ENCODE assay signal across 18 cellular contexts in the genomic region with DNA sequence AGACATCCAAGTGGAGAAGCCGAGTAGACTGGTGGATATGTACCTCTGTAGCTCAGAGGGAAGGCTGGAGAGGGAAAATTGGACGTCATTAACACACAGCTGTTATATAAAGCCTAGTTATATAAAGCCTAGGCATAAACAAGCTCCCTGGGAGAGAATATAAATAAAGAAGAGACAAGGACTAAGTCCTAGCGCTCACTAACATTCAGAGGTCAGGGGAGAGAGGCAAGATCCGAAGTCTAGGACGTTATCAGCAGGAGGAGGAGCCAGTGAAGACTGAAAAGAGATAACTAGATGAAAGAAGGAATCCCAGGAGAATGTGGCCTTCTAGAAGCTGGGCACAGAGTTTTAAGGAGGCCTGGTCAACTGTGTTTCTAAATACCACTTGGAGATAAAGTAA. TPM values are rescaled to one million over a fixed set of nuclear protein-coding genes. Genes with fewer than 3 reads are reported as not detected.
DNase-seq lines count a peak whose midpoint lies in the region; ATAC-seq and TF ChIP-seq lines count a peak whose summit lies in the region.
"Had no signal": no experiment of that assay in that cellular context is flagged by ENCODE, and none has a peak within 500 bp of the region (broad histone marks: within the 10 kb centered on the region; RNA-seq: fewer than 3 reads in every experiment).

No MANE protein-coding gene starts in this region.

- no peak overlapping the region for H4K91ac ChIP-seq in H9 (ENCODE audit: insufficient read length, low read depth, low read length)

- H3K27ac ChIP-seq in H9 (ENCODE audit: insufficient read length, low read depth, low read length), result no peak overlapping the region
- peak overlapping the region in 3 of 4 donors; percentile 11 to 83 (median 72) for H3K27ac ChIP-seq in Peyer's patch
- H3K27ac ChIP-seq in left ventricle myocardium inferior (replicated peaks), result peak overlapping the region; percentile 10
- no peak overlapping the region for H3K27ac ChIP-seq in upper lobe of right lung

- no peak overlapping the region for H3K18ac ChIP-seq in H9 (ENCODE audit: insufficient read length, low read depth, low read length)

- H3T11ph ChIP-seq in H9 (ENCODE audit: low read length), result no peak overlapping the region

- no peaks in the 10 kb centered on the region for H3K79me2 ChIP-seq in H9 (ENCODE audit: insufficient read depth, low read length)

- H3K4me3 Mint-ChIP-seq in H9 (no peak overlapping the region), nephron (peak overlapping the region in 1 of 3 experiments; percentile 5)
- H3K4me3 Mint-ChIP-seq: B cell; CD4-positive, alpha-beta memory T cell had no signal

- H4K8ac ChIP-seq in H9 (replicated peaks; ENCODE audit: insufficient read length, low read depth, low read length), result no peak overlapping the region

- no peak overlapping the region for H2AK5ac ChIP-seq in H9 (ENCODE audit: insufficient read length, low read length)

- no peaks in the 10 kb centered on the region for H4K20me1 ChIP-seq in H9 (ENCODE audit: control insufficient read depth, insufficient read depth, insufficient read length)

- H3K27ac Mint-ChIP-seq in H9 (peak overlapping the region in 2 of 3 experiments; percentile 4 to 12; a peak in 3 of 7 replicates), nephron (peak overlapping the region; percentile 29 to 67 (median 61))
- H3K27ac Mint-ChIP-seq: B cell had no signal

- no peak overlapping the region for H2BK120ac ChIP-seq in H9 (ENCODE audit: low read depth, low read length, poor library complexity, severe bottlenecking)

- no peaks in the 10 kb centered on the region for H3K79me1 ChIP-seq in H9 (ENCODE audit: insufficient read depth, low read depth, low read length, poor library complexity, severe bottlenecking)

- ATAC-seq in upper lobe of right lung (no peak), GM18873 (IDR thresholded peaks at IDR 0.05; ENCODE audit: low FRiP score, unreplicated experiment) (no peak)
- ATAC-seq: Panc1 had no signal

- no peaks in the 10 kb centered on the region for H3K27me3 ChIP-seq in H9 (ENCODE audit: insufficient read depth, low read length)
- no peaks in the 10 kb centered on the region for H3K27me3 ChIP-seq in Peyer's patch
- H3K27me3 ChIP-seq in left ventricle myocardium inferior (ENCODE audit: low read depth), result no peaks in the 10 kb centered on the region
- no peaks in the 10 kb centered on the region for H3K27me3 ChIP-seq in upper lobe of right lung

- no peak overlapping the region for H3K23ac ChIP-seq in H9 (ENCODE audit: insufficient read length, low read depth, low read length)

- DNase-seq in H9, result no peak
- DNase-seq in Peyer's patch, result peak in 1 of 3 donors; percentile 57
- DNase-seq in left ventricle myocardium inferior, result no peak
- DNase-seq in upper lobe of right lung, result no peak
- no peak for DNase-seq in NCI-H187 treated with DMSO at 0.1 percent for 48 hours (lab: John Stamatoyannopoulos, UW)
- DNase-seq: CD4-positive, alpha-beta memory T cell; GOT3; KBM-7; NCI-H1048; NCI-H146; NCI-H2171; NCI-H446 treated with DMSO at 0.1 percent for 48 hours; NCI-H774; SHP77 treated with DMSO at 0.1 percent for 48 hours had no signal

- H2BK20ac ChIP-seq in H9 (ENCODE audit: low read depth, low read length, poor library complexity, severe bottlenecking), result no peak overlapping the region

- H3K9me3 ChIP-seq in H9 (ENCODE audit: control insufficient read depth, low read depth, low read length), result no peaks in the 10 kb centered on the region
- no peaks in the 10 kb centered on the region for H3K9me3 ChIP-seq in Peyer's patch
- no peaks in the 10 kb centered on the region for H3K9me3 ChIP-seq in left ventricle myocardium inferior (replicated peaks)
- H3K9me3 ChIP-seq in upper lobe of right lung, result no peaks in the 10 kb centered on the region

- no peak overlapping the region for H4K5ac ChIP-seq in H9 (ENCODE audit: insufficient read length, low read depth, low read length)

- no peak overlapping the region for H3K4ac ChIP-seq in H9 (ENCODE audit: low read depth, low read length)

- H3K27me3 Mint-ChIP-seq in H9 (ENCODE audit: low read depth), result no peaks in the 10 kb centered on the region
- no peaks in the 10 kb centered on the region for H3K27me3 Mint-ChIP-seq in nephron (ENCODE audit: low read depth)
- H3K27me3 Mint-ChIP-seq: B cell; CD4-positive, alpha-beta memory T cell had no signal

- TF ChIP-seq CTCF in H9 (conservative IDR thresholded peaks at IDR 0.05) (no peak), Peyer's patch (IDR thresholded peaks at IDR 0.05) (no peak), left ventricle myocardium inferior (IDR thresholded peaks at IDR 0.05; ENCODE audit: borderline replicate concordance) (no peak), nephron (IDR thresholded peaks at IDR 0.05; ENCODE audit: unreplicated experiment in 3 of 3) (no peak), upper lobe of right lung (IDR thresholded peaks at IDR 0.05) (no peak)

- no peak overlapping the region for H2BK15ac ChIP-seq in H9 (ENCODE audit: low read depth, low read length)

- H3K4me1 ChIP-seq in H9 (ENCODE audit: insufficient read depth, low read length) (no peaks in the 10 kb centered on the region), Peyer's patch (peaks cover 0 to 14% (median 0%) of the 10 kb centered on the region in 4 donors), left ventricle myocardium inferior (peaks cover 10% of the 10 kb centered on the region), upper lobe of right lung (no peaks in the 10 kb centered on the region)

- no peak overlapping the region for H3K9ac ChIP-seq in H9 (ENCODE audit: extremely low read depth, insufficient read length, low read length)

- no peak overlapping the region for H3K4me3 ChIP-seq in Peyer's patch
- H3K4me3 ChIP-seq in left ventricle myocardium inferior, result no peak overlapping the region
- H3K4me3 ChIP-seq in upper lobe of right lung, result no peak overlapping the region

- H2BK5ac ChIP-seq in H9 (ENCODE audit: insufficient read length, low read length), result no peak overlapping the region

- H3K4me1 Mint-ChIP-seq in H9 (no peaks in the 10 kb centered on the region), nephron (peaks cover 16% of the 10 kb centered on the region)
- H3K4me1 Mint-ChIP-seq: B cell had no signal

- no CpG with 5 or more reads among the region's 5 CpGs for WGBS in H9 (ENCODE audit: extremely low coverage, insufficient read length, low lambda C conversion rate)

- no peak overlapping the region for H3K14ac ChIP-seq in H9 (ENCODE audit: insufficient read depth, low read length)

- H3K4me2 ChIP-seq in H9 (ENCODE audit: insufficient read depth, insufficient read length, low read length), result no peak overlapping the region

- H3K56ac ChIP-seq in H9 (ENCODE audit: insufficient read length, low read depth, low read length), result no peak overlapping the region

- H3K36me3 ChIP-seq in Peyer's patch (peaks cover 0 to 10% (median 0%) of the 10 kb centered on the region in 3 donors), left ventricle myocardium inferior (peaks cover 50% of the 10 kb centered on the region), upper lobe of right lung (peaks cover 35% of the 10 kb centered on the region)

- H3K36me3 Mint-ChIP-seq in H9 (ENCODE audit: insufficient read depth in 1 of 3, low read depth in 3 of 3) (peaks cover 7 to 26% (median 16%) of the 10 kb centered on the region in 3 experiments), nephron (ENCODE audit: low read depth) (peaks cover 37% of the 10 kb centered on the region)

- intact Hi-C loops in left ventricle myocardium inferior (cut with micrococcal nuclease) (no loop called here), upper lobe of right lung (cut with DNase I) (no loop called here)

- H2AFZ ChIP-seq in H9 (ENCODE audit: low read length), result no peak overlapping the region

- no peak for TF ChIP-seq POLR2A in Peyer's patch (IDR thresholded peaks at IDR 0.05)

- H3K9me3 Mint-ChIP-seq in H9, result no peaks in the 10 kb centered on the region
- H3K9me3 Mint-ChIP-seq in nephron, result no peaks in the 10 kb centered on the region
- H3K9me3 Mint-ChIP-seq: CD4-positive, alpha-beta memory T cell had no signal

- no peaks in the 10 kb centered on the region for H3K23me2 ChIP-seq in H9 (ENCODE audit: insufficient read length, low read depth, low read length, poor library complexity, severe bottlenecking)

- no peak overlapping the region for H2BK12ac ChIP-seq in H9 (ENCODE audit: insufficient read length, low read depth, low read length)

RNA-seq across cellular contexts. Expression of gene NOL10, which starts 55.3 kb away (rescaled TPM):
- total RNA-seq in H9 (2021) (39.0 and 42.4 TPM in 2 replicates), Peyer's patch (10 to 100 TPM; 14.4 to 29.7 (median 16.1) TPM), left ventricle myocardium inferior (17.2 TPM), upper lobe of right lung (19.9 TPM)

Comparison
In these comparisons a context has a peak if more than half of its experiments do, and no peak if none do; other contexts are left out.
1. H3K27ac ChIP-seq: peak in Peyer's patch (3 of 4) and left ventricle myocardium inferior (single experiment); none in H9 (single experiment) and upper lobe of right lung (single experiment).